ENCODE assay signal across 15 cellular contexts in the genomic region with DNA sequence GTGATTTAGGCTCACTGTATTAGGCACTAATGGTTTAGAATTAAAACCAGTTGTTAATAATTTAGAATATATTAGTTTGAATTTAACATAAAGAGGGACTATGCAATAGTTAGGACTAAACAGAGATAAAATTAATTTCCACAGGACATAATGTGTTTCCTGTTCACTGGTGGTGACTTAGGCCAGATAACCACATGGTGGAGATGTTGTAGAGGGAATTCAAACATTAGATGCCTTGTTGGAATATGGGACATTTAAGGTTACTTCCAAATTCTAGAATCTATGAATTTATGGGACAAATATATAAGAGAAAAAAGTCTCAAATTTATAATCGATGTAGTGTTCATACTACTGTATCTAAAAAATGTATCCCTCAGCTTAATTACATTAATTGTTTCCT.
DNase-seq lines count a peak whose midpoint lies in the region; ATAC-seq, FAIRE-seq and TF ChIP-seq lines count a peak whose summit lies in the region.
"Had no signal": no experiment of that assay in that cellular context is flagged by ENCODE, and none has a peak within 500 bp of the region (broad histone marks: within the 10 kb centered on the region; RNA-seq: fewer than 3 reads in every experiment).

No MANE protein-coding gene starts in this region.

- no peaks in the 10 kb centered on the region for H3K4me1 ChIP-seq in HepG2 (ENCODE audit: insufficient read depth, low read length)
- H3K4me1 ChIP-seq in right lobe of liver, result no peaks in the 10 kb centered on the region
- H3K4me1 ChIP-seq in upper lobe of right lung, result no peaks in the 10 kb centered on the region
- H3K4me1 ChIP-seq: esophagus muscularis mucosa had no signal

- TF ChIP-seq EP300 in HepG2 (IDR thresholded peaks at IDR 0.05; ENCODE audit: low read depth in 2 of 2, low read length in 2 of 2) (no peak), HepG2 (CRISPR knock-in tag; IDR thresholded peaks at IDR 0.05; ENCODE audit: borderline replicate concordance) (no peak)

- POLR2A ChIA-PET in HepG2 (lab: Yijun Ruan, JAX), result no interaction called here

- H3K4me3 ChIP-seq in HepG2 (replicated peaks in 1 of 3; ENCODE audit: insufficient read depth in 1 of 3, low read depth in 2 of 3, low read length in 3 of 3), result no peak overlapping the region
- H3K4me3 ChIP-seq in right lobe of liver, result no peak overlapping the region
- no peak overlapping the region for H3K4me3 ChIP-seq in choroid plexus epithelial cell (ENCODE audit: low read depth, low read length)
- H3K4me3 ChIP-seq in upper lobe of right lung, result no peak overlapping the region
- H3K4me3 ChIP-seq: esophagus muscularis mucosa, GM23248 had no signal

- no peak for FAIRE-seq in HepG2 (lab: Jason Lieb, UNC)

- peak; percentile 50; the same call in 2 of the 3 replicates for ATAC-seq in HepG2
- no peak for ATAC-seq in right lobe of liver
- peak; percentile 27 for ATAC-seq in upper lobe of right lung
- ATAC-seq in GM21737 (IDR thresholded peaks at IDR 0.05; ENCODE audit: unreplicated experiment), result no peak
- ATAC-seq: natural killer cell treated with Interleukin-12 subunit alpha and Interleukin-12 subunit beta and Interleukin-15 and Interleukin-18, amount 100 ng/mL, for 72 hours; stimulated activated memory B cell treated with anti-CD40 and anti-IgM and Interleukin-4, amounts not matched to agents 10 μg/mL and 1 μg/mL and 100 μg/mL, for 72 hours; T-helper 17 cell had no signal

- H3K27me3 ChIP-seq in HepG2 (ENCODE audit: control insufficient read depth in 1 of 2, insufficient read depth in 2 of 2, low read length in 2 of 2) (no peaks in the 10 kb centered on the region), right lobe of liver (no peaks in the 10 kb centered on the region), upper lobe of right lung (no peaks in the 10 kb centered on the region)
- H3K27me3 ChIP-seq: esophagus muscularis mucosa had no signal

- H3K36me3 ChIP-seq in HepG2 (replicated peaks in 1 of 2; ENCODE audit: control insufficient read depth in 1 of 2, insufficient read depth in 2 of 2, low read length in 2 of 2) (no peaks in the 10 kb centered on the region), right lobe of liver (no peaks in the 10 kb centered on the region), upper lobe of right lung (no peaks in the 10 kb centered on the region)
- H3K36me3 ChIP-seq: esophagus muscularis mucosa had no signal

- TF ChIP-seq CTCF in HepG2 (CRISPR knock-in tag; IDR thresholded peaks at IDR 0.05), result peak; percentile 49
- peak in 2 of 4 donors; percentile 7 to 13 for TF ChIP-seq CTCF in right lobe of liver (IDR thresholded peaks at IDR 0.05)
- peak; percentile 50 for TF ChIP-seq CTCF in choroid plexus epithelial cell (conservative IDR thresholded peaks at IDR 0.05; ENCODE audit: low read depth, low read length)
- TF ChIP-seq CTCF in upper lobe of right lung (IDR thresholded peaks at IDR 0.05), result no peak

- no TSS peak for BruUV-seq in HepG2 (replicated peaks; lab: Mats Ljungman, UMichigan)

- CTCF ChIA-PET in HepG2 (lab: Yijun Ruan, JAX; ENCODE audit: low intra/inter-chr PET ratio, low total read pairs), result no interaction called here

- H3K4me2 ChIP-seq in HepG2 (ENCODE audit: low read depth, low read length), result no peak overlapping the region

- DNase-seq in HepG2 (ENCODE audit: low spot score) (peak; percentile 5), right lobe of liver (no peak), NCI-H526 treated with DMSO at 0.1 percent for 48 hours (lab: John Stamatoyannopoulos, UW) (peak; percentile 29), choroid plexus epithelial cell (ENCODE audit: low read depth) (peak; percentile 57), upper lobe of right lung (no peak), head of caudate nucleus (no peak), CD1c-positive myeloid dendritic cell (ENCODE audit: extremely low spot score) (no peak)
- DNase-seq: anterior cingulate cortex, GM23248, islet precursor cell, T-helper 17 cell had no signal

- TF ChIP-seq POLR2A in HepG2 (IDR thresholded peaks at IDR 0.05; ENCODE audit: insufficient read depth in 1 of 2, low read depth in 2 of 2, low read length in 2 of 2) (no peak), right lobe of liver (IDR thresholded peaks at IDR 0.05) (no peak)

- H3K9me3 ChIP-seq in HepG2 (ENCODE audit: low read length) (no peaks in the 10 kb centered on the region), right lobe of liver (no peaks in the 10 kb centered on the region), upper lobe of right lung (no peaks in the 10 kb centered on the region)
- H3K9me3 ChIP-seq: esophagus muscularis mucosa had no signal

- intact Hi-C loops in HepG2 (cut with micrococcal nuclease; ENCODE audit: unreplicated experiment) (loop anchor here (1.0 kb wide), 2 partner anchors 241 to 496 kb away; no protein-coding TSS in a partner anchor), right lobe of liver (cut with DNase I) (no loop called here), upper lobe of right lung (cut with DNase I) (no loop called here), head of caudate nucleus (cut with DNase I) (no loop called here)

- no peak for TF ChIP-seq RAD21 in HepG2 (CRISPR knock-in tag; IDR thresholded peaks at IDR 0.05)

- in situ Hi-C loops in HepG2 (cut with HindIII; ENCODE audit: extremely low pct_ligation_motif_present, low pct_unique_long_range_greater_than_20kb), result no loop called here

- no peak overlapping the region for H3K27ac ChIP-seq in HepG2 (ENCODE audit: extremely low read length, insufficient read depth, low read length)
- H3K27ac ChIP-seq in right lobe of liver, result no peak overlapping the region
- H3K27ac ChIP-seq in upper lobe of right lung, result no peak overlapping the region
- H3K27ac ChIP-seq: esophagus muscularis mucosa, GM23248 had no signal

- H4K20me1 ChIP-seq in HepG2 (ENCODE audit: insufficient read depth, low read length), result no peaks in the 10 kb centered on the region

- no peak overlapping the region for H3K9ac ChIP-seq in HepG2 (ENCODE audit: insufficient read depth, low read depth, low read length)
- H3K9ac ChIP-seq: GM23248 had no signal

- 5% methylated on average over 1 of the region's 1 CpG for WGBS in HepG2 (ENCODE audit: low lambda C conversion rate)
- 39% methylated on average over 1 of the region's 1 CpG for WGBS in right lobe of liver (ENCODE audit: insufficient coverage, low coverage, low lambda C conversion rate, missing lambda C conversion rate)

- no peaks in the 10 kb centered on the region for H3K79me2 ChIP-seq in HepG2 (ENCODE audit: insufficient read depth, low read length)

- H2AFZ ChIP-seq in HepG2 (ENCODE audit: low read length), result no peak overlapping the region
- H2AFZ ChIP-seq: GM23248 had no signal

TF ChIP-seq in HepG2, 621 proteins besides CTCF, POLR2A, EP300 and RAD21:
- TF ChIP-seq STAG1 (CRISPR knock-in tag; IDR thresholded peaks at IDR 0.05), result peak; percentile 58
- no peak for TF ChIP-seq GATA4 (IDR thresholded peaks at IDR 0.05; ENCODE audit: borderline replicate concordance, low read depth)

Comparison
In these comparisons a context has a peak if more than half of its experiments do, and no peak if none do; other contexts are left out.
1. ATAC-seq: peak in HepG2 (single experiment) and upper lobe of right lung (single experiment); none in right lobe of liver (0 of 4) and GM21737 (single experiment).
2. DNase-seq: peak in HepG2 (single experiment), NCI-H526 treated with DMSO at 0.1 percent for 48 hours (single experiment) and choroid plexus epithelial cell (single experiment); none in right lobe of liver (0 of 3), upper lobe of right lung (single experiment), head of caudate nucleus (0 of 42) and CD1c-positive myeloid dendritic cell (single experiment).